16 cellular contexts compared by ENCODE assay signal in the genomic region with DNA sequence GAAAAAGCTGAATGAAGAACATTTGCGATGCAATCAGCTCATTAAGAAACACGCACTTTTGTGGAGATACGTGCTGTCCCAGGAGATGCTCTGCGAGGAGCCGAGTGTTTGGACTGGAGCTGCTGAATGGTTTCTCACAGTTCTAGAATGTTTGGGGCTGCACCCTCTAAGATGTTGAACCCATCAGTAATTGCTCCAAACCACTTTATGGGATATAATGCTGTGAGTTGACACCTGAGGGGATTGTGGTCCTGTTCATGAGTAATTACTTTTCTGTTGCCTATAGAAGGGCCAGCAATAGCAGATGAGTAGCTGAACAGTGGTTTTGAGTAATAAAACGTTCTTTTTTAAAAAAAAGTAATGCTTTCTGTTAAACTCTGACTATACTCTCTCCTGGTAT.
DNase-seq lines count a peak whose midpoint lies in the region; ATAC-seq and TF ChIP-seq lines count a peak whose summit lies in the region.
"Had no signal": no experiment of that assay in that cellular context is flagged by ENCODE, and none has a peak within 500 bp of the region (broad histone marks: within the 10 kb centered on the region; RNA-seq: fewer than 3 reads in every experiment).

No MANE protein-coding gene starts in this region.

- H3K36me3 ChIP-seq in OCI-LY3 (replicated peaks; ENCODE audit: low read depth, low read length), result peaks cover 85% of the 10 kb centered on the region
- H3K36me3 ChIP-seq in psoas muscle (ENCODE audit: insufficient read depth in 1 of 2, low read depth in 1 of 2), result no peaks in the 10 kb centered on the region
- H3K36me3 ChIP-seq in breast epithelium, result no peaks in the 10 kb centered on the region
- no peaks in the 10 kb centered on the region for H3K36me3 ChIP-seq in left ventricle myocardium inferior
- H3K36me3 ChIP-seq: right atrium auricular region had no signal

- peaks cover 61% of the 10 kb centered on the region for H3K36me3 Mint-ChIP-seq in activated T-cell treated with anti-CD3 and anti-CD28 coated beads, Interleukin-2, amount 50 U/mL, for 4 hours (ENCODE audit: insufficient read depth)
- peaks cover 39 to 83% of the 10 kb centered on the region in 2 donors for H3K36me3 Mint-ChIP-seq in activated naive CD4-positive, alpha-beta T cell treated with anti-CD3 and anti-CD28 coated beads, Interleukin-2, amount 50 U/mL, for 72 hours
- peaks cover 43 to 82% of the 10 kb centered on the region in 2 donors for H3K36me3 Mint-ChIP-seq in stimulated activated naive B cell treated with anti-CD40 and anti-IgM and Interleukin-4, amounts not matched to agents 10 μg/mL and 1 μg/mL and 100 μg/mL, for 72 hours

- H3K4me1 Mint-ChIP-seq in activated T-cell treated with anti-CD3 and anti-CD28 coated beads, Interleukin-2, amount 50 U/mL, for 4 hours (ENCODE audit: low read depth), result peaks cover 95% of the 10 kb centered on the region
- H3K4me1 Mint-ChIP-seq in stimulated activated naive B cell treated with anti-CD40 and anti-IgM and Interleukin-4, amounts not matched to agents 10 μg/mL and 1 μg/mL and 100 μg/mL, for 72 hours, result peaks cover 49 to 70% of the 10 kb centered on the region in 2 donors

- H3K27ac ChIP-seq in OCI-LY3 (ENCODE audit: low read length) (peak overlapping the region; percentile 45), psoas muscle (no peak overlapping the region), breast epithelium (no peak overlapping the region), left ventricle myocardium inferior (replicated peaks) (no peak overlapping the region)
- H3K27ac ChIP-seq: left lung, right atrium auricular region had no signal

- H3K4me1 ChIP-seq in OCI-LY3 (ENCODE audit: low read length) (peaks cover 84% of the 10 kb centered on the region), psoas muscle (no peaks in the 10 kb centered on the region), breast epithelium (no peaks in the 10 kb centered on the region), left ventricle myocardium inferior (no peaks in the 10 kb centered on the region)
- H3K4me1 ChIP-seq: Caco-2, right atrium auricular region had no signal

- intact Hi-C loops in psoas muscle (cut with DNase I) (no loop called here), breast epithelium (cut with DNase I; ENCODE audit: low total_unique reads) (loop anchor here (10.0 kb wide), 1 partner anchor 223 kb away; no protein-coding TSS in a partner anchor), left ventricle myocardium inferior (cut with micrococcal nuclease) (no loop called here)

- no peak for TF ChIP-seq POLR2A in breast epithelium (IDR thresholded peaks at IDR 0.05)

- DNase-seq in activated T-cell treated with anti-CD3 and anti-CD28 coated beads, Interleukin-2, amount 50 U/mL, for 4 hours, result no peak
- DNase-seq in activated T-cell treated with anti-CD3 and anti-CD28 coated beads for 4 hours, result no peak
- DNase-seq in activated naive CD4-positive, alpha-beta T cell treated with anti-CD3 and anti-CD28 coated beads, Interleukin-2, amount 50 U/mL, for 72 hours (ENCODE audit: low spot score in 2 of 2), result peak in 1 of 2 donors; percentile 33
- DNase-seq in stimulated activated naive B cell treated with anti-CD40 and anti-IgM and Interleukin-4, amounts not matched to agents 10 μg/mL and 1 μg/mL and 100 μg/mL, for 72 hours, result no peak
- DNase-seq in psoas muscle, result no peak
- no peak for DNase-seq in breast epithelium (ENCODE audit: low spot score in 2 of 2)
- no peak for DNase-seq in left ventricle myocardium inferior
- DNase-seq: amniotic stem cell; Caco-2; effector CD4-positive, alpha-beta T cell; H9; left lung; NCI-H187; NCI-H446 had no signal

- TF ChIP-seq CTCF in OCI-LY3 (IDR thresholded peaks at IDR 0.05; ENCODE audit: low read depth, low read length) (no peak), psoas muscle (IDR thresholded peaks at IDR 0.05) (no peak), breast epithelium (IDR thresholded peaks at IDR 0.05) (no peak), left ventricle myocardium inferior (IDR thresholded peaks at IDR 0.05; ENCODE audit: borderline replicate concordance) (no peak)

- H3K9me3 Mint-ChIP-seq in activated T-cell treated with anti-CD3 and anti-CD28 coated beads, Interleukin-2, amount 50 U/mL, for 4 hours, result peaks cover 4% of the 10 kb centered on the region
- peaks cover 3 to 4% of the 10 kb centered on the region in 2 donors for H3K9me3 Mint-ChIP-seq in activated naive CD4-positive, alpha-beta T cell treated with anti-CD3 and anti-CD28 coated beads, Interleukin-2, amount 50 U/mL, for 72 hours
- peaks cover 2 to 7% of the 10 kb centered on the region in 2 donors for H3K9me3 Mint-ChIP-seq in stimulated activated naive B cell treated with anti-CD40 and anti-IgM and Interleukin-4, amounts not matched to agents 10 μg/mL and 1 μg/mL and 100 μg/mL, for 72 hours
- H3K9me3 Mint-ChIP-seq: H9 had no signal

- H3K27me3 ChIP-seq in OCI-LY3 (ENCODE audit: low read depth, low read length) (no peaks in the 10 kb centered on the region), psoas muscle (ENCODE audit: insufficient read depth in 3 of 3, low read length in 2 of 3) (no peaks in the 10 kb centered on the region), breast epithelium (no peaks in the 10 kb centered on the region), left ventricle myocardium inferior (ENCODE audit: low read depth) (peaks cover 34% of the 10 kb centered on the region)
- H3K27me3 ChIP-seq: left lung, right atrium auricular region had no signal

- no peaks in the 10 kb centered on the region for H3K27me3 Mint-ChIP-seq in activated T-cell treated with anti-CD3 and anti-CD28 coated beads, Interleukin-2, amount 50 U/mL, for 4 hours (ENCODE audit: low read depth)
- H3K27me3 Mint-ChIP-seq in stimulated activated naive B cell treated with anti-CD40 and anti-IgM and Interleukin-4, amounts not matched to agents 10 μg/mL and 1 μg/mL and 100 μg/mL, for 72 hours, result no peaks in the 10 kb centered on the region

- H3K4me2 ChIP-seq in OCI-LY3 (ENCODE audit: low read length), result no peak overlapping the region; the same call in 1 of the 2 replicates

- H3K27ac Mint-ChIP-seq in activated naive CD4-positive, alpha-beta T cell treated with anti-CD3 and anti-CD28 coated beads, Interleukin-2, amount 50 U/mL, for 72 hours, result peak overlapping the region; percentile 70 to 90
- H3K27ac Mint-ChIP-seq in stimulated activated naive B cell treated with anti-CD40 and anti-IgM and Interleukin-4, amounts not matched to agents 10 μg/mL and 1 μg/mL and 100 μg/mL, for 72 hours, result peak overlapping the region; percentile 56
- H3K27ac Mint-ChIP-seq: H9 had no signal

- H3K9me3 ChIP-seq in OCI-LY3 (ENCODE audit: insufficient read depth, low read length), result no peaks in the 10 kb centered on the region
- peaks cover 5% of the 10 kb centered on the region for H3K9me3 ChIP-seq in psoas muscle
- peaks cover 0 to 13% of the 10 kb centered on the region in 2 donors for H3K9me3 ChIP-seq in breast epithelium
- peaks cover 23% of the 10 kb centered on the region for H3K9me3 ChIP-seq in left ventricle myocardium inferior (replicated peaks)
- H3K9me3 ChIP-seq: Caco-2 had no signal

- H3K79me2 ChIP-seq in OCI-LY3 (ENCODE audit: low read length), result peaks cover 100% of the 10 kb centered on the region

- H3K4me3 ChIP-seq in OCI-LY3 (ENCODE audit: low read length), result no peak overlapping the region
- H3K4me3 ChIP-seq in psoas muscle, result no peak overlapping the region
- H3K4me3 ChIP-seq in breast epithelium, result no peak overlapping the region
- no peak overlapping the region for H3K4me3 ChIP-seq in left ventricle myocardium inferior
- H3K4me3 ChIP-seq: left lung, right atrium auricular region had no signal

- H3K4me3 Mint-ChIP-seq in activated T-cell treated with anti-CD3 and anti-CD28 coated beads, Interleukin-2, amount 50 U/mL, for 4 hours, result peak overlapping the region; percentile 65
- no peak overlapping the region for H3K4me3 Mint-ChIP-seq in stimulated activated naive B cell treated with anti-CD40 and anti-IgM and Interleukin-4, amounts not matched to agents 10 μg/mL and 1 μg/mL and 100 μg/mL, for 72 hours
- H3K4me3 Mint-ChIP-seq: H9 had no signal

- WGBS in psoas muscle, 3 donors, result 74 to 82% (median 77%) methylated on average over 6 of the region's 6 CpGs

- no peak overlapping the region for H3K9ac ChIP-seq in OCI-LY3 (ENCODE audit: low read length)

- peak; percentile 71 to 73 for ATAC-seq in activated T-cell treated with anti-CD3 and anti-CD28 coated beads, Interleukin-2, amount 50 U/mL, for 4 hours
- peak; percentile 78 to 79 for ATAC-seq in activated naive CD4-positive, alpha-beta T cell treated with anti-CD3 and anti-CD28 coated beads, Interleukin-2, amount 50 U/mL, for 72 hours
- ATAC-seq in stimulated activated naive B cell treated with anti-CD40 and anti-IgM and Interleukin-4, amounts not matched to agents 10 μg/mL and 1 μg/mL and 100 μg/mL, for 72 hours (replicated peaks), result peak in 1 of 2 donors; percentile 23
- ATAC-seq in psoas muscle, result no peak
- ATAC-seq: left lung had no signal

- peaks cover 69% of the 10 kb centered on the region for H4K20me1 ChIP-seq in OCI-LY3 (ENCODE audit: insufficient read depth, low read length)

- H2AFZ ChIP-seq in OCI-LY3 (ENCODE audit: low read depth, low read length), result no peak overlapping the region

Comparison
In these comparisons a context has a peak if more than half of its experiments do, and no peak if none do; other contexts are left out.
1. ATAC-seq: peak in activated T-cell treated with anti-CD3 and anti-CD28 coated beads, Interleukin-2, amount 50 U/mL, for 4 hours (2 of 2) and activated naive CD4-positive, alpha-beta T cell treated with anti-CD3 and anti-CD28 coated beads, Interleukin-2, amount 50 U/mL, for 72 hours (2 of 2); none in psoas muscle (0 of 4).